13 cellular contexts compared by ENCODE assay signal in the genomic region with DNA sequence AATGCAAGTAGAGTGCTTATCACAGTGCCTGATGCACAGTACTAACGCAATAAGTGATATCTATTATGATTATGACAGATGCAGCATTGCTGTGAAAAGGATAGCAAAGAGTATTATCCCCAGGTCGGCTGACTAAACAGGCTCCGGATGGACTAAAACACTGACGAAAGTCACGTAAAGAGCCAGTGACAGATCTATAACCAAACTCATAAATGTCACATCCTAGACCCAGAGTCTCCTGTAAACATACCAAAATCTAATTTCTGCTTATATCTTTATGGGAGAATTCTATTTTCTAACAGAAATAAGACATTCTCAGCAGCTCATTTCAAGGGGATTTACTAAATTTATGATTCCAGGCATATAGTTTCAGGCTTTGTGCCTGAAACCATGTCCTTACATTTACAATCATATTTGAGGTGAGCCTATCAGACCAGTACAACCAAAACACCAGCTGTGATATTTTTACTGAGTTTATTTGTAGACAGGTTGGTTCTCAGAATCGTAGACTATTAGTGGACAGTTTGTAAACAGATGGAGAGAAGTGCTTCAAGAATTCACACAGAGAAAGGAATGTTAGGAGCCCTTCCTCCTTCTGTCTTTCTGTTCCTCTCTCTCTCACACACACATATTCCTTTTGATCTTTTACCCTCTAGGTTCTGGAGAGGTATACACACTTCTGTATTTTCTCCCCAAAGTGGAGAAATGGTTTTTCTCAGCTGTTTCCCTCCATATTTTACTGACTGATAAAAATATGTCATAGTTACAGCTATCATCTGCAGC.
"Had no signal": no experiment of that assay in that cellular context is flagged by ENCODE, and none has a peak within 500 bp of the region (broad histone marks: within the 10 kb centered on the region; RNA-seq: fewer than 3 reads in every experiment).

No MANE protein-coding gene starts in this region.

- H3K36me3 Mint-ChIP-seq: activated naive CD4-positive, alpha-beta T cell treated with anti-CD3 and anti-CD28 coated beads, Interleukin-2, amount 50 U/mL, for 72 hours had no signal

- H3K4me3 Mint-ChIP-seq: activated T-cell treated with anti-CD3 and anti-CD28 coated beads, Interleukin-2, amount 50 U/mL, for 4 hours; central memory CD8-positive, alpha-beta T cell; effector memory CD8-positive, alpha-beta T cell had no signal

- H3K27me3 ChIP-seq: body of pancreas, hepatocyte, thyroid gland, uterus had no signal

- H3K27me3 Mint-ChIP-seq: central memory CD8-positive, alpha-beta T cell had no signal

- H3K27ac ChIP-seq: body of pancreas, hepatocyte, thyroid gland, uterus had no signal

- H3K79me2 ChIP-seq: hepatocyte had no signal

- H3K4me1 ChIP-seq: thyroid gland, uterus had no signal

- H3K9me3 ChIP-seq: body of pancreas, thyroid gland, uterus had no signal

- H3K4me3 ChIP-seq: body of pancreas, hepatocyte, smooth muscle cell, thyroid gland, uterus had no signal

- DNase-seq: activated CD4-positive, alpha-beta T cell treated with anti-CD3 and anti-CD28 coated beads, Interleukin-2, amount 50 U/mL, for 4 hours; activated CD4-positive, CD25-positive, alpha-beta regulatory T cell treated with anti-CD3 and anti-CD28 coated beads, Interleukin-2, amount 50 U/mL, for 72 hours; activated effector memory CD4-positive, alpha-beta T cell treated with anti-CD3 and anti-CD28 coated beads, Interleukin-2, amount 50 U/mL, for 16 hours; activated T-cell treated with anti-CD3 and anti-CD28 coated beads, Interleukin-2, amount 50 U/mL, for 4 hours; amniotic stem cell; body of pancreas; effector memory CD8-positive, alpha-beta T cell; thyroid gland; uterus had no signal

- H3K9me3 Mint-ChIP-seq: activated naive CD4-positive, alpha-beta T cell treated with anti-CD3 and anti-CD28 coated beads, Interleukin-2, amount 50 U/mL, for 72 hours; activated T-cell treated with anti-CD3 and anti-CD28 coated beads, Interleukin-2, amount 50 U/mL, for 4 hours; central memory CD8-positive, alpha-beta T cell; effector memory CD8-positive, alpha-beta T cell had no signal

- H3K36me3 ChIP-seq: thyroid gland, uterus had no signal

- H2AFZ ChIP-seq: hepatocyte had no signal

- ATAC-seq: activated naive CD4-positive, alpha-beta T cell treated with anti-CD3 and anti-CD28 coated beads, Interleukin-2, amount 50 U/mL, for 72 hours; activated T-cell treated with anti-CD3 and anti-CD28 coated beads, Interleukin-2, amount 50 U/mL, for 4 hours; body of pancreas; effector memory CD8-positive, alpha-beta T cell had no signal

- H3K27ac Mint-ChIP-seq: activated naive CD4-positive, alpha-beta T cell treated with anti-CD3 and anti-CD28 coated beads, Interleukin-2, amount 50 U/mL, for 72 hours; effector memory CD8-positive, alpha-beta T cell had no signal

- H3K4me2 ChIP-seq: hepatocyte, smooth muscle cell had no signal

- H3K4me1 Mint-ChIP-seq: central memory CD8-positive, alpha-beta T cell had no signal
